Comparison of ENCODE assay signal across 16 cellular contexts in genomic region chr4:40241936-40242590, GRCh38. TPM values are rescaled to one million over a fixed set of nuclear protein-coding genes. Genes with fewer than 3 reads are reported as not detected.
DNase-seq lines count a peak whose midpoint lies in the region; ATAC-seq, FAIRE-seq and TF ChIP-seq lines count a peak whose summit lies in the region.
"Had no signal": no experiment of that assay in that cellular context is flagged by ENCODE, and none has a peak within 500 bp of the region (broad histone marks: within the 10 kb centered on the region; RNA-seq: fewer than 3 reads in every experiment).

No MANE protein-coding gene starts in this region.

- no peak for TF ChIP-seq RAD21 in GM12878 (IDR thresholded peaks at IDR 0.05; ENCODE audit: insufficient read depth, low read depth, low read length)

- H3K4me3 ChIP-seq in GM12878 (no peak overlapping the region), mammary epithelial cell (replicated peaks in 1 of 3; ENCODE audit: insufficient read depth in 1 of 3, low read depth in 2 of 3, low read length in 3 of 3) (no peak overlapping the region)

- ATAC-seq in GM12878 (no peak; the same call in 2 of the 3 replicates), HG03175 (IDR thresholded peaks at IDR 0.05; ENCODE audit: unreplicated experiment) (no peak)
- ATAC-seq in stimulated activated naive B cell treated with anti-CD40 and anti-IgM and Interleukin-4, amounts not matched to agents 10 μg/mL and 1 μg/mL and 100 μg/mL, for 72 hours (replicated peaks): peak; percentile 68 to 77

- peak overlapping the region; percentile 83 for H3K4me3 Mint-ChIP-seq in activated CD4-positive, alpha-beta T cell treated with anti-CD3 and anti-CD28 coated beads, Interleukin-2, amount 10 ng/mL, durations not matched to agents 24 days and 14 days
- peak overlapping the region; percentile 68 to 76 for H3K4me3 Mint-ChIP-seq in stimulated activated naive B cell treated with anti-CD40 and anti-IgM and Interleukin-4, amounts not matched to agents 10 μg/mL and 1 μg/mL and 100 μg/mL, for 72 hours
- H3K4me3 Mint-ChIP-seq: HFFc6 had no signal

- intact Hi-C loops in activated CD4-positive, alpha-beta T cell treated with anti-CD3 and anti-CD28 coated beads, Interleukin-2, amount 10 ng/mL, durations not matched to agents 24 days and 14 days (cut with micrococcal nuclease): loop anchor here (1.0 to 5.0 kb wide), 4 partner anchors 9 to 185 kb away; partner anchors contain the start of gene N4BP2
- intact Hi-C loops in GM12878 (cut with micrococcal nuclease; ENCODE audit: unreplicated experiment) (no loop called here), mammary epithelial cell (cut with micrococcal nuclease) (no loop called here)

- H3K4me2 ChIP-seq in GM12878 (ENCODE audit: control insufficient read depth, insufficient read depth) (no peak overlapping the region), mammary epithelial cell (ENCODE audit: insufficient read depth, low read depth, low read length) (no peak overlapping the region)

- H3K9me3 ChIP-seq in GM12878 (replicated peaks; ENCODE audit: control insufficient read depth, insufficient read depth, low read length) (no peaks in the 10 kb centered on the region), mammary epithelial cell (replicated peaks; ENCODE audit: insufficient read depth, low read length) (no peaks in the 10 kb centered on the region)

- no peak overlapping the region for H3K27ac ChIP-seq in GM12878 (ENCODE audit: control insufficient read depth, insufficient read depth)
- H3K27ac ChIP-seq in mammary epithelial cell (ENCODE audit: insufficient read depth, low read depth, low read length): no peak overlapping the region
- H3K27ac ChIP-seq: RWPE1 had no signal

- H3K4me1 Mint-ChIP-seq in activated CD4-positive, alpha-beta T cell treated with anti-CD3 and anti-CD28 coated beads, Interleukin-2, amount 10 ng/mL, durations not matched to agents 24 days and 14 days: peaks cover 85% of the 10 kb centered on the region
- H3K4me1 Mint-ChIP-seq in stimulated activated naive B cell treated with anti-CD40 and anti-IgM and Interleukin-4, amounts not matched to agents 10 μg/mL and 1 μg/mL and 100 μg/mL, for 72 hours: peaks cover 58 to 87% of the 10 kb centered on the region in 2 donors

- H3K9me3 Mint-ChIP-seq in activated CD4-positive, alpha-beta T cell treated with anti-CD3 and anti-CD28 coated beads, Interleukin-2, amount 10 ng/mL, durations not matched to agents 24 days and 14 days: peaks cover 5% of the 10 kb centered on the region
- peaks cover 0 to 3% of the 10 kb centered on the region in 2 donors for H3K9me3 Mint-ChIP-seq in stimulated activated naive B cell treated with anti-CD40 and anti-IgM and Interleukin-4, amounts not matched to agents 10 μg/mL and 1 μg/mL and 100 μg/mL, for 72 hours
- H3K9me3 Mint-ChIP-seq: HFFc6 had no signal

- SMC1A ChIA-PET in GM12878 (lab: Charles Lee; ENCODE audit: uncharacterized antibody, unreplicated experiment): interaction anchor here (0.7 to 1.0 kb wide), 4 partner anchors 8 to 66 kb away, joined by 3 to 4 read pairs (median 3); no protein-coding TSS in a partner anchor

- H3K4me1 ChIP-seq in GM12878 (ENCODE audit: control insufficient read depth, insufficient read depth, low read length) (no peaks in the 10 kb centered on the region), mammary epithelial cell (ENCODE audit: insufficient read depth, low read length) (no peaks in the 10 kb centered on the region)

- H3K36me3 ChIP-seq in GM12878 (ENCODE audit: control insufficient read depth in 2 of 2, insufficient read depth in 2 of 2, low read length in 1 of 2) (peaks cover 37 to 57% of the 10 kb centered on the region in 2 experiments), mammary epithelial cell (ENCODE audit: insufficient read depth, low read length) (no peaks in the 10 kb centered on the region)

- no peak for TF ChIP-seq POLR2A in GM12878 (IDR thresholded peaks at IDR 0.05; ENCODE audit: low read depth, low read length)

- RAD21 ChIA-PET in GM12878 (lab: Charles Lee; ENCODE audit: unreplicated experiment): interaction anchor here (1.0 kb wide), 1 partner anchor 34 kb away, joined by 8 read pairs; no protein-coding TSS in a partner anchor

- CTCF ChIA-PET in GM12878 (lab: Yijun Ruan, JAX): interaction anchor here (1.0 to 1.4 kb wide), 2 partner anchors 10 to 33 kb away, joined by 3 to 5 read pairs; no protein-coding TSS in a partner anchor
- CTCF ChIA-PET in mammary epithelial cell (lab: Charles Lee; ENCODE audit: low non-redundant PET): interaction anchor here (0.6 kb wide), 1 partner anchor 70 kb away, joined by 9 read pairs; no protein-coding TSS in a partner anchor

- BruUV-seq in GM12878 (replicated peaks; lab: Mats Ljungman, UMichigan): no TSS peak
- BruUV-seq in mammary epithelial cell (replicated peaks; lab: Mats Ljungman, UMichigan): no TSS peak

- 66% methylated on average over 8 of the region's 8 CpGs for WGBS in GM12878 (ENCODE audit: insufficient coverage, insufficient replicate concordance, low lambda C conversion rate, missing lambda C conversion rate)
- WGBS in mammary epithelial cell (ENCODE audit: low coverage, missing lambda C conversion rate): 87% methylated on average over 8 of the region's 8 CpGs

- peaks cover 53% of the 10 kb centered on the region for H3K79me2 ChIP-seq in GM12878 (ENCODE audit: control insufficient read depth, insufficient read depth, low read length)
- no peaks in the 10 kb centered on the region for H3K79me2 ChIP-seq in mammary epithelial cell (ENCODE audit: insufficient read depth, low read length)

- H3K27ac Mint-ChIP-seq in activated CD4-positive, alpha-beta T cell treated with anti-CD3 and anti-CD28 coated beads, Interleukin-2, amount 10 ng/mL, durations not matched to agents 24 days and 14 days: peak overlapping the region; percentile 97
- H3K27ac Mint-ChIP-seq in stimulated activated naive B cell treated with anti-CD40 and anti-IgM and Interleukin-4, amounts not matched to agents 10 μg/mL and 1 μg/mL and 100 μg/mL, for 72 hours: peak overlapping the region; percentile 90
- H3K27ac Mint-ChIP-seq: HFFc6 had no signal

- H2AFZ ChIP-seq in GM12878 (ENCODE audit: control insufficient read depth, low read depth, low read length): no peak overlapping the region
- no peak overlapping the region for H2AFZ ChIP-seq in mammary epithelial cell (ENCODE audit: low read depth, low read length)

- dilution Hi-C loops in mammary epithelial cell (cut with HindIII; ENCODE audit: low sequenced_read_pairs): no loop called here

- in situ Hi-C loops in GM12878 (cut with MboI): no loop called here
- in situ Hi-C loops in mammary epithelial cell (cut with MboI; ENCODE audit: low sequenced_read_pairs in 2 of 2): no loop called here

- H3K27me3 ChIP-seq in GM12878 (replicated peaks in 1 of 2; ENCODE audit: control insufficient read depth in 2 of 2, insufficient read depth in 2 of 2, low read length in 1 of 2): no peaks in the 10 kb centered on the region
- no peaks in the 10 kb centered on the region for H3K27me3 ChIP-seq in mammary epithelial cell (ENCODE audit: insufficient read depth, low read length)

- H3K36me3 Mint-ChIP-seq in activated CD4-positive, alpha-beta T cell treated with anti-CD3 and anti-CD28 coated beads, Interleukin-2, amount 10 ng/mL, durations not matched to agents 24 days and 14 days (ENCODE audit: low read depth): peaks cover 78% of the 10 kb centered on the region
- H3K36me3 Mint-ChIP-seq in stimulated activated naive B cell treated with anti-CD40 and anti-IgM and Interleukin-4, amounts not matched to agents 10 μg/mL and 1 μg/mL and 100 μg/mL, for 72 hours: peaks cover 51 to 66% of the 10 kb centered on the region in 2 donors

- DNase-seq in activated CD4-positive, alpha-beta T cell treated with anti-CD3 and anti-CD28 coated beads, Interleukin-2, amount 10 ng/mL, durations not matched to agents 24 days and 14 days: peak; percentile 78
- no peak for DNase-seq in activated CD4-positive, alpha-beta T cell treated with anti-CD3 and anti-CD28 coated beads for 48 hours
- DNase-seq in T-helper 22 cell (ENCODE audit: low read depth) (peak; percentile 57), GM12878 (ENCODE audit: low read depth, low spot score) (no peak), mammary epithelial cell (no peak), NCI-H748 treated with DMSO at 0.1 percent for 48 hours (lab: John Stamatoyannopoulos, UW) (no peak)
- DNase-seq in stimulated activated naive B cell treated with anti-CD40 and anti-IgM and Interleukin-4, amounts not matched to agents 10 μg/mL and 1 μg/mL and 100 μg/mL, for 72 hours: no peak
- DNase-seq: activated CD4-positive, CD25-positive, alpha-beta regulatory T cell; DMS79; glutamatergic neuron; HFFc6; NCI-H345 had no signal

- H3K9ac ChIP-seq in GM12878 (ENCODE audit: control insufficient read depth, insufficient read depth, low read length) (no peak overlapping the region), mammary epithelial cell (ENCODE audit: insufficient read depth, low read length) (no peak overlapping the region)

- POLR2A ChIA-PET in GM12878 (lab: Charles Lee): interaction anchor here (0.5 to 1.0 kb wide), 2 partner anchors 14 to 381 kb away, joined by 3 to 4 read pairs; no protein-coding TSS in a partner anchor

- TF ChIP-seq EP300 in GM12878 (IDR thresholded peaks at IDR 0.05; ENCODE audit: borderline replicate concordance in 1 of 2, control insufficient read depth in 1 of 2, low read depth in 2 of 2, low read length in 2 of 2): no peak

- no peak for FAIRE-seq in GM12878 (lab: Jason Lieb, UNC)
- FAIRE-seq: A204.1 had no signal

- H3K27me3 Mint-ChIP-seq in activated CD4-positive, alpha-beta T cell treated with anti-CD3 and anti-CD28 coated beads, Interleukin-2, amount 10 ng/mL, durations not matched to agents 24 days and 14 days: no peaks in the 10 kb centered on the region
- H3K27me3 Mint-ChIP-seq in stimulated activated naive B cell treated with anti-CD40 and anti-IgM and Interleukin-4, amounts not matched to agents 10 μg/mL and 1 μg/mL and 100 μg/mL, for 72 hours: no peaks in the 10 kb centered on the region

- TF ChIP-seq CTCF in GM12878 (IDR thresholded peaks at IDR 0.05 in 2 of 3, conservative IDR thresholded peaks at IDR 0.05 in 1 of 3; ENCODE audit: control insufficient read depth in 2 of 3, extremely low read depth in 1 of 3, insufficient read depth in 1 of 3, low read depth in 3 of 3, low read length in 3 of 3) (no peak), mammary epithelial cell (conservative IDR thresholded peaks at IDR 0.05 in 1 of 2, IDR thresholded peaks at IDR 0.05 in 1 of 2; ENCODE audit: extremely low read depth in 1 of 2, insufficient read depth in 1 of 2, low read depth in 1 of 2, low read length in 2 of 2) (no peak)

- peaks cover 11% of the 10 kb centered on the region for H4K20me1 ChIP-seq in GM12878 (ENCODE audit: control insufficient read depth, insufficient read depth)
- no peaks in the 10 kb centered on the region for H4K20me1 ChIP-seq in mammary epithelial cell (ENCODE audit: insufficient read depth, low read length)

RNA-seq across cellular contexts. Expression of gene RHOH, which starts 45.2 kb away (rescaled TPM):
- 98.1 and 107 TPM in 2 replicates for total RNA-seq in activated CD4-positive, alpha-beta T cell treated with anti-CD3 and anti-CD28 coated beads, Interleukin-2, amount 10 ng/mL, durations not matched to agents 24 days and 14 days
- 89.6 and 93.8 TPM in 2 replicates for total RNA-seq in GM12878 (2013; cell fraction: nucleolus; rRNA removed)
- 47.2 and 49.3 TPM in 2 replicates for total RNA-seq in GM12878 (2014; rRNA removed)
- 46.5 and 48.1 TPM in 2 replicates for total RNA-seq in GM12878 (2014; rRNA removed; fragmentation: Illumina TruSeq; extraction: Trizol)
- total RNA-seq in GM12878 (2021): 64.5 and 65.7 TPM in 2 replicates
- 44.8 TPM for polyA plus RNA-seq in GM12878 (2011; ENCODE audit: low read depth)
- 120 and 128 TPM in 2 replicates for polyA plus RNA-seq in GM12878 (2011; rRNA removed)
- 117 and 119 TPM in 2 replicates for polyA plus RNA-seq in GM12878 (2011; cell fraction: cytosol; rRNA removed)
- polyA plus RNA-seq in GM12878 (2011; cell fraction: nucleus; rRNA removed): 75.7 and 87.1 TPM in 2 replicates
- polyA plus RNA-seq in GM12878 (2012): 56.8 and 82.4 TPM in 2 replicates
- 51.9 and 67.1 TPM in 2 replicates for polyA plus RNA-seq in GM12878 (2014; fragmentation: Illumina TruSeq; extraction: Trizol)
- 10 to 100 TPM; 48.9 to 78.4 TPM for polyA plus RNA-seq in GM12878 (2014; fragmentation: Nextera tagmentation; extraction: Ambion mirVana)
- 48.4 and 49.5 TPM in 2 replicates for polyA plus RNA-seq in GM12878 (2014; rRNA removed)
- polyA plus RNA-seq in GM12878 (2016; fragmentation: Nextera tagmentation; extraction: Ambion mirVana): 10 to 100 TPM; 63.8 to 64.4 TPM
- polyA minus RNA-seq in GM12878 (2011; rRNA and poly(A)+ RNA removed): 176 and 260 TPM in 2 replicates
- 56.8 and 63.4 TPM in 2 replicates for polyA minus RNA-seq in GM12878 (2011; cell fraction: cytosol; rRNA and poly(A)+ RNA removed)
- polyA minus RNA-seq in GM12878 (2011; cell fraction: nucleus; rRNA and poly(A)+ RNA removed): 91.3 and 105 TPM in 2 replicates
- total RNA-seq in mammary epithelial cell: not detected
- polyA plus RNA-seq in mammary epithelial cell: not detected
- polyA minus RNA-seq in mammary epithelial cell: not detected
- total RNA-seq: HFFc6, M059J had no signal

Comparison
In these comparisons a context has a peak if more than half of its experiments do, and no peak if none do; other contexts are left out.
1. DNase-seq: peak in activated CD4-positive, alpha-beta T cell treated with anti-CD3 and anti-CD28 coated beads, Interleukin-2, amount 10 ng/mL, durations not matched to agents 24 days and 14 days (single experiment) and T-helper 22 cell (single experiment); none in activated CD4-positive, alpha-beta T cell treated with anti-CD3 and anti-CD28 coated beads for 48 hours (single experiment), GM12878 (single experiment), stimulated activated naive B cell treated with anti-CD40 and anti-IgM and Interleukin-4, amounts not matched to agents 10 μg/mL and 1 μg/mL and 100 μg/mL, for 72 hours (single experiment), mammary epithelial cell (single experiment) and NCI-H748 treated with DMSO at 0.1 percent for 48 hours (single experiment).
2. ATAC-seq: peak in stimulated activated naive B cell treated with anti-CD40 and anti-IgM and Interleukin-4, amounts not matched to agents 10 μg/mL and 1 μg/mL and 100 μg/mL, for 72 hours (2 of 2); none in GM12878 (single experiment) and HG03175 (single experiment).
3. RNA of gene RHOH, which starts 45.2 kb away (total RNA-seq): 98.1 to 107 TPM in activated CD4-positive, alpha-beta T cell treated with anti-CD3 and anti-CD28 coated beads, Interleukin-2, amount 10 ng/mL, durations not matched to agents 24 days and 14 days and 46.5 to 93.8 TPM in GM12878; not detected in mammary epithelial cell; every median in the first group is over 10 times any median in the second.